ENCODE assay signal across 1 cellular context in genomic region chr9:127763918-127764384, GRCh38.
TF ChIP-seq lines count a peak whose summit lies in the region.

No MANE protein-coding gene starts in this region.

TF ChIP-seq in GM23338, 12 proteins besides CTCF, POLR2A, EP300 and RAD21 (continued from another document):
- TF ChIP-seq ETS1 (IDR thresholded peaks at IDR 0.05): no peak
- no peak for TF ChIP-seq ZNF462 (CRISPR knock-in tag; IDR thresholded peaks at IDR 0.05)
- TF ChIP-seq STAT1 (IDR thresholded peaks at IDR 0.05; ENCODE audit: unreplicated experiment): no peak
- TF ChIP-seq EZH2 (IDR thresholded peaks at IDR 0.05; ENCODE audit: low read depth, unreplicated experiment): no peak
- TF ChIP-seq ZNF331 (CRISPR knock-in tag; IDR thresholded peaks at IDR 0.05; ENCODE audit: low read depth): no peak
